9 cellular contexts compared by ENCODE assay signal in genomic region chr13:95300625-95301134, GRCh38. TPM values are rescaled to one million over a fixed set of nuclear protein-coding genes. Genes with fewer than 3 reads are reported as not detected.
DNase-seq lines count a peak whose midpoint lies in the region; ATAC-seq, FAIRE-seq and TF ChIP-seq lines count a peak whose summit lies in the region.
"Had no signal": no experiment of that assay in that cellular context is flagged by ENCODE, and none has a peak within 500 bp of the region (broad histone marks: within the 10 kb centered on the region; RNA-seq: fewer than 3 reads in every experiment).

No MANE protein-coding gene starts in this region.

- peak in 6 of 7 experiments; percentile 13 to 65 (median 44) for DNase-seq in CD8-positive, alpha-beta T cell
- DNase-seq in RPMI7951 (ENCODE audit: low read depth), result peak; percentile 47
- DNase-seq in activated naive CD4-positive, alpha-beta T cell treated with anti-CD3 and anti-CD28 coated beads for 36 hours, result peak; percentile 54
- DNase-seq in Right ventricle myocardium inferior (ENCODE audit: missing footprints), result peak; percentile 75
- peak; percentile 18 to 67 (median 44) for DNase-seq in pancreas
- DNase-seq in aorta, result peak; percentile 63 to 80

- H3K27ac Mint-ChIP-seq in CD8-positive, alpha-beta T cell, result peak overlapping the region; percentile 12
- H3K27ac Mint-ChIP-seq in activated naive CD4-positive, alpha-beta T cell treated with anti-CD3 and anti-CD28 coated beads for 36 hours, result peak overlapping the region; percentile 51

- H3K36me3 ChIP-seq in CD8-positive, alpha-beta T cell (ENCODE audit: insufficient read depth, low read length), result no peaks in the 10 kb centered on the region
- H3K36me3 ChIP-seq in pancreas (no peaks in the 10 kb centered on the region), aorta (ENCODE audit: control insufficient read depth in 1 of 2, insufficient read depth in 2 of 2, low read length in 1 of 2) (no peaks in the 10 kb centered on the region)

- POLR2A ChIA-PET in CD8-positive, alpha-beta T cell (lab: Charles Lee), result no interaction called here

- CTCF ChIA-PET in CD8-positive, alpha-beta T cell (lab: Charles Lee), result interaction anchor here (1.0 to 1.9 kb wide), 5 partner anchors 8 to 333 kb away, joined by 3 to 5 read pairs (median 3); no protein-coding TSS in a partner anchor
- CTCF ChIA-PET in activated naive CD4-positive, alpha-beta T cell treated with anti-CD3 and anti-CD28 coated beads for 36 hours (lab: Charles Lee), result interaction anchor here (1.2 to 3.2 kb wide), 2 partner anchors 104 to 111 kb away, joined by 4 to 15 read pairs; no protein-coding TSS in a partner anchor

- no peaks in the 10 kb centered on the region for H3K36me3 Mint-ChIP-seq in CD8-positive, alpha-beta T cell
- H3K36me3 Mint-ChIP-seq in activated naive CD4-positive, alpha-beta T cell treated with anti-CD3 and anti-CD28 coated beads for 36 hours (ENCODE audit: low read depth), result no peaks in the 10 kb centered on the region

- no peak for FAIRE-seq in pancreas (lab: Jason Lieb, UNC)
- FAIRE-seq: endometrium had no signal

- H3K9me3 ChIP-seq in CD8-positive, alpha-beta T cell (ENCODE audit: low read length), result no peaks in the 10 kb centered on the region
- H3K9me3 ChIP-seq in pancreas (no peaks in the 10 kb centered on the region), aorta (ENCODE audit: control insufficient read depth, low read length) (no peaks in the 10 kb centered on the region)

- peaks cover 24% of the 10 kb centered on the region for H3K4me1 Mint-ChIP-seq in CD8-positive, alpha-beta T cell (ENCODE audit: low read depth)
- peaks cover 39% of the 10 kb centered on the region for H3K4me1 Mint-ChIP-seq in activated naive CD4-positive, alpha-beta T cell treated with anti-CD3 and anti-CD28 coated beads for 36 hours (ENCODE audit: low read depth)

- intact Hi-C loops in CD8-positive, alpha-beta T cell (cut with DNase I, micrococcal nuclease), result loop anchor here in 1 of 2 experiments (2.0 to 10.0 kb wide), 3 partner anchors 112 to 752 kb away; partner anchors contain the start of gene DNAJC3
- intact Hi-C loops in activated naive CD4-positive, alpha-beta T cell treated with anti-CD3 and anti-CD28 coated beads for 36 hours (cut with micrococcal nuclease), result loop anchor here (1.0 to 5.0 kb wide), 8 partner anchors 20 to 878 kb away; partner anchors contain the start of gene DNAJC3
- intact Hi-C loops in Right ventricle myocardium inferior (cut with DNase I), result loop anchor here (2.0 to 5.0 kb wide), 2 partner anchors 80 to 108 kb away; no protein-coding TSS in a partner anchor
- intact Hi-C loops in pancreas (cut with DNase I), result no loop called here
- intact Hi-C loops in aorta (cut with DNase I), result loop anchor here in 1 of 2 donors (5.0 kb wide), 1 partner anchor 82 kb away; no protein-coding TSS in a partner anchor

- H3K27ac ChIP-seq in CD8-positive, alpha-beta T cell (ENCODE audit: low read depth, low read length), result no peak overlapping the region
- H3K27ac ChIP-seq in pancreas (peak overlapping the region in 2 of 4 donors; percentile 18 to 50), aorta (ENCODE audit: low read depth in 1 of 2, low read length in 2 of 2) (no peak overlapping the region)

- ATAC-seq in CD8-positive, alpha-beta T cell, result peak; percentile 56
- peak; percentile 51 for ATAC-seq in GM19351 (IDR thresholded peaks at IDR 0.05; ENCODE audit: unreplicated experiment)
- ATAC-seq in HG03439 (IDR thresholded peaks at IDR 0.05; ENCODE audit: unreplicated experiment), result peak; percentile 47
- ATAC-seq in Right ventricle myocardium inferior, result peak; percentile 42
- peak; percentile 1 to 21 (median 10) for ATAC-seq in pancreas
- peak; percentile 34 for ATAC-seq in aorta (ENCODE audit: low FRiP score)

- peak overlapping the region; percentile 79 for H3K4me3 ChIP-seq in CD8-positive, alpha-beta T cell (ENCODE audit: low read depth, low read length)
- H3K4me3 ChIP-seq in pancreas (peak overlapping the region; percentile 66 to 94 (median 72)), aorta (ENCODE audit: low read length in 2 of 2) (peak overlapping the region; percentile 56 to 66)

- H3K27me3 Mint-ChIP-seq in CD8-positive, alpha-beta T cell (ENCODE audit: low read depth), result no peaks in the 10 kb centered on the region
- H3K27me3 Mint-ChIP-seq in activated naive CD4-positive, alpha-beta T cell treated with anti-CD3 and anti-CD28 coated beads for 36 hours (ENCODE audit: low read depth), result peaks cover 7% of the 10 kb centered on the region

- whole genome bisulfite sequencing in pancreas, 2 donors, result 1 to 2% methylated on average over 16 to 38 of the region's 39 CpGs
- 1% methylated on average over 35 to 39 of the region's 39 CpGs for WGBS in aorta, 2 donors

- peaks cover 8% of the 10 kb centered on the region for H3K4me1 ChIP-seq in CD8-positive, alpha-beta T cell (ENCODE audit: insufficient read depth, low read length)
- H3K4me1 ChIP-seq in pancreas (peaks cover 9 to 14% (median 11%) of the 10 kb centered on the region in 3 donors), aorta (ENCODE audit: control insufficient read depth in 1 of 2, insufficient read depth in 2 of 2, low read length in 2 of 2) (no peaks in the 10 kb centered on the region)

- peak overlapping the region; percentile 82 for H3K4me3 Mint-ChIP-seq in CD8-positive, alpha-beta T cell
- peak overlapping the region; percentile 80 for H3K4me3 Mint-ChIP-seq in activated naive CD4-positive, alpha-beta T cell treated with anti-CD3 and anti-CD28 coated beads for 36 hours

- no peaks in the 10 kb centered on the region for H3K27me3 ChIP-seq in CD8-positive, alpha-beta T cell (ENCODE audit: insufficient read depth, low read length)
- no peaks in the 10 kb centered on the region for H3K27me3 ChIP-seq in pancreas
- H3K27me3 ChIP-seq in aorta (ENCODE audit: control insufficient read depth in 1 of 2, insufficient read depth in 2 of 2, low read length in 1 of 2), result no peaks in the 10 kb centered on the region

- H3K9me3 Mint-ChIP-seq in CD8-positive, alpha-beta T cell, result no peaks in the 10 kb centered on the region
- no peaks in the 10 kb centered on the region for H3K9me3 Mint-ChIP-seq in activated naive CD4-positive, alpha-beta T cell treated with anti-CD3 and anti-CD28 coated beads for 36 hours

- no peak for TF ChIP-seq CTCF in CD8-positive, alpha-beta T cell (IDR thresholded peaks at IDR 0.05)
- TF ChIP-seq CTCF in pancreas (IDR thresholded peaks at IDR 0.05), result no peak

RNA-seq across cellular contexts. Expression of gene ABCC4, which starts 0.6 kb away (rescaled TPM):
- 1 to 10 TPM; 3.3 to 3.4 TPM for total RNA-seq in CD8-positive, alpha-beta T cell
- total RNA-seq in RPMI7951 (2014; rRNA removed; shearing (Covaris generic)), result 6.7 and 7.6 TPM in 2 replicates
- total RNA-seq in activated naive CD4-positive, alpha-beta T cell treated with anti-CD3 and anti-CD28 coated beads for 36 hours, result 1 to 10 TPM; 8.0 to 8.1 TPM
- total RNA-seq in Right ventricle myocardium inferior (4.0 TPM), pancreas (1 to 10 TPM; 3.4 to 8.7 (median 4.7) TPM), aorta (10 to 100 TPM; 11.3 to 18.6 TPM)
- polyA plus RNA-seq in pancreas (1 to 10 TPM in 1 of 2 donors, under 1 TPM in 1; 0.80 to 1.6 TPM), aorta (under 1 TPM; 0.38 to 0.54 TPM)

Comparison
In these comparisons a context has a peak if more than half of its experiments do, and no peak if none do; other contexts are left out.
1. intact Hi-C loops: an anchor here in activated naive CD4-positive, alpha-beta T cell treated with anti-CD3 and anti-CD28 coated beads for 36 hours (1.0 to 5.0 kb wide) and Right ventricle myocardium inferior (2.0 to 5.0 kb wide); none called in pancreas.